ENCODE assay signal across 10 cellular contexts in the genomic region with DNA sequence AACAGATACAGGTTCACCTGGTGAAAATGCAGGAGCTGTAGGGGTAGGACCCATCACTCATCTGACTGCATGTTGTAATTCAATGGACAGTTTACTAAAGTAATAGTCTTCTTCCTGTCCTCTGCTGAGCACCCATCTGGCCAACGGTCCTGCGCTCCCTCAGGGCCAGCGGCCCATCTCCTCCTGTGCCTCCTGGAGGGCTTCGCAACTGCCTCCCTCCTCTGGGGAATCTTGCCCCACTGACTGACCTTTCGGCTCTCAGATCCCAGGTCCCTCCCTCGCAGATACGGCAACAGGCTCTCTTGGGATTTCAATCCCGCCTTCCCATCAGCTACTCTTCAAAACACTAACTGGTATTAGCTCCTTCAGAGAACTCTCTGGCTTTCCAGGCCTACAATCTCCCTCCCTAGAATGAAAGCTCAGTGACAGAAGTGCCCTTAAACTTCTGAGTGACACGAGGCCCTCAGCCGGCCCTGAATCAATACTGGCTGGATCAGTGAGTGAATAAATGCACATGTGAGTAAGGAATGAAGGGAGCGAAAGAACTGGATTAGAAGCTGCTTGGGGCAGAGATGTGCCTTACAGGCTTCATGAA. TPM values are rescaled to one million over a fixed set of nuclear protein-coding genes. Genes with fewer than 3 reads are reported as not detected.
DNase-seq lines count a peak whose midpoint lies in the region; ATAC-seq and TF ChIP-seq lines count a peak whose summit lies in the region.
"Had no signal": no experiment of that assay in that cellular context is flagged by ENCODE, and none has a peak within 500 bp of the region (broad histone marks: within the 10 kb centered on the region; RNA-seq: fewer than 3 reads in every experiment).

No MANE protein-coding gene starts in this region.

- no peaks in the 10 kb centered on the region for H3K27me3 Mint-ChIP-seq in activated CD4-positive, alpha-beta T cell treated with anti-CD3 and anti-CD28 coated beads, Interleukin-2, amount 10 ng/mL, durations not matched to agents 24 days and 14 days
- no peaks in the 10 kb centered on the region for H3K27me3 Mint-ChIP-seq in activated CD4-positive, alpha-beta memory T cell treated with anti-CD3 and anti-CD28 coated beads, Interleukin-2, amount 10 ng/mL, durations not matched to agents 7 days and 5 days

- H3K4me1 ChIP-seq in testis: peaks cover 53% of the 10 kb centered on the region

- peak overlapping the region; percentile 96 for H3K27ac Mint-ChIP-seq in activated CD4-positive, alpha-beta T cell treated with anti-CD3 and anti-CD28 coated beads, Interleukin-2, amount 10 ng/mL, durations not matched to agents 24 days and 14 days
- peak overlapping the region; percentile 11 for H3K27ac Mint-ChIP-seq in activated CD4-positive, alpha-beta memory T cell treated with anti-CD3 and anti-CD28 coated beads, Interleukin-2, amount 10 ng/mL, durations not matched to agents 7 days and 5 days

- no peaks in the 10 kb centered on the region for H3K27me3 ChIP-seq in testis

- intact Hi-C loops in activated CD4-positive, alpha-beta T cell treated with anti-CD3 and anti-CD28 coated beads, Interleukin-2, amount 10 ng/mL, durations not matched to agents 24 days and 14 days (cut with micrococcal nuclease): loop anchor here (5.0 kb wide), 2 partner anchors 93 to 162 kb away; partner anchors contain the start of gene RASD1
- intact Hi-C loops in testis (cut with DNase I; ENCODE audit: low total_unique reads): no loop called here

- CTCF ChIA-PET in activated CD4-positive, alpha-beta memory T cell treated with anti-CD3 and anti-CD28 coated beads, Interleukin-2, amount 10 ng/mL, durations not matched to agents 7 days and 5 days (lab: Charles Lee): interaction anchor here (1.8 to 3.5 kb wide), 4 partner anchors 18 to 94 kb away, joined by 5 to 14 read pairs (median 7); partner anchors contain the start of gene RASD1

- TF ChIP-seq CTCF in testis (IDR thresholded peaks at IDR 0.05): no peak

- no peaks in the 10 kb centered on the region for H3K36me3 ChIP-seq in testis (ENCODE audit: low read depth, missing control alignments)

- 23 to 30% methylated on average over 10 to 11 of the region's 11 CpGs for WGBS in testis, 2 donors

- peak overlapping the region; percentile 70 for H3K4me3 ChIP-seq in iPS-18c (ENCODE audit: insufficient read depth, low read depth, low read length)
- peak overlapping the region; percentile 73 to 87 for H3K4me3 ChIP-seq in testis

- H3K9me3 Mint-ChIP-seq in activated CD4-positive, alpha-beta T cell treated with anti-CD3 and anti-CD28 coated beads, Interleukin-2, amount 10 ng/mL, durations not matched to agents 24 days and 14 days: no peaks in the 10 kb centered on the region
- no peaks in the 10 kb centered on the region for H3K9me3 Mint-ChIP-seq in activated CD4-positive, alpha-beta memory T cell treated with anti-CD3 and anti-CD28 coated beads, Interleukin-2, amount 10 ng/mL, durations not matched to agents 7 days and 5 days

- peaks cover 18% of the 10 kb centered on the region for H3K4me1 Mint-ChIP-seq in activated CD4-positive, alpha-beta T cell treated with anti-CD3 and anti-CD28 coated beads, Interleukin-2, amount 10 ng/mL, durations not matched to agents 24 days and 14 days
- peaks cover 20% of the 10 kb centered on the region for H3K4me1 Mint-ChIP-seq in activated CD4-positive, alpha-beta memory T cell treated with anti-CD3 and anti-CD28 coated beads, Interleukin-2, amount 10 ng/mL, durations not matched to agents 7 days and 5 days

- H3K27ac ChIP-seq in testis: peak overlapping the region; percentile 47 to 80

- no peak for ATAC-seq in GM21526 (IDR thresholded peaks at IDR 0.05; ENCODE audit: low FRiP score, unreplicated experiment)

- TF ChIP-seq POLR2A in testis (IDR thresholded peaks at IDR 0.05): no peak

- peak overlapping the region; percentile 92 for H3K4me3 Mint-ChIP-seq in activated CD4-positive, alpha-beta T cell treated with anti-CD3 and anti-CD28 coated beads, Interleukin-2, amount 10 ng/mL, durations not matched to agents 24 days and 14 days
- H3K4me3 Mint-ChIP-seq in activated CD4-positive, alpha-beta memory T cell treated with anti-CD3 and anti-CD28 coated beads, Interleukin-2, amount 10 ng/mL, durations not matched to agents 7 days and 5 days: peak overlapping the region; percentile 84

- H3K9me3 ChIP-seq in iPS-18c (ENCODE audit: control insufficient read depth, insufficient read depth, low read length) (no peaks in the 10 kb centered on the region), testis (no peaks in the 10 kb centered on the region)

- POLR2A ChIA-PET in activated CD4-positive, alpha-beta memory T cell treated with anti-CD3 and anti-CD28 coated beads, Interleukin-2, amount 10 ng/mL, durations not matched to agents 7 days and 5 days (lab: Charles Lee): interaction anchor here (1.2 to 2.5 kb wide), 3 partner anchors 10 to 93 kb away, joined by 3 to 13 read pairs (median 4); partner anchors contain the start of gene RASD1

- peak; percentile 59 for DNase-seq in activated CD4-positive, alpha-beta T cell treated with anti-CD3 and anti-CD28 coated beads, Interleukin-2, amount 10 ng/mL, durations not matched to agents 24 days and 14 days
- DNase-seq in activated CD4-positive, alpha-beta T cell treated with anti-CD3 and anti-CD28 coated beads for 48 hours: no peak
- no peak for DNase-seq in activated CD4-positive, alpha-beta memory T cell treated with anti-CD3 and anti-CD28 coated beads, Interleukin-2, amount 10 ng/mL, durations not matched to agents 7 days and 5 days
- no peak for DNase-seq in testis
- DNase-seq in NK-92 (lab: John Stamatoyannopoulos, UW; ENCODE audit: unreplicated experiment): no peak
- no peak for DNase-seq in activated CD4-positive, CD25-positive, alpha-beta regulatory T cell treated with anti-CD3 and anti-CD28 coated beads, Interleukin-2, amount 50 U/mL, for 72 hours
- DNase-seq: GF-D8, NCI-H226 had no signal

- peaks cover 4% of the 10 kb centered on the region for H3K36me3 Mint-ChIP-seq in activated CD4-positive, alpha-beta T cell treated with anti-CD3 and anti-CD28 coated beads, Interleukin-2, amount 10 ng/mL, durations not matched to agents 24 days and 14 days (ENCODE audit: low read depth)
- H3K36me3 Mint-ChIP-seq in activated CD4-positive, alpha-beta memory T cell treated with anti-CD3 and anti-CD28 coated beads, Interleukin-2, amount 10 ng/mL, durations not matched to agents 7 days and 5 days (ENCODE audit: low read depth): no peaks in the 10 kb centered on the region

RNA-seq across cellular contexts. Expression of gene PEMT, which starts 1.3 kb away (rescaled TPM):
- 43.6 and 45.5 TPM in 2 replicates for total RNA-seq in activated CD4-positive, alpha-beta T cell treated with anti-CD3 and anti-CD28 coated beads, Interleukin-2, amount 10 ng/mL, durations not matched to agents 24 days and 14 days
- total RNA-seq in activated CD4-positive, alpha-beta memory T cell treated with anti-CD3 and anti-CD28 coated beads, Interleukin-2, amount 10 ng/mL, durations not matched to agents 7 days and 5 days: 10 to 100 TPM; 17.2 to 22.0 TPM
- 100 to 1,000 TPM in 1 of 2 donors, 10 to 100 TPM in 1; 83.1 to 120 TPM for total RNA-seq in testis
- 66.0 TPM for polyA plus RNA-seq in testis (ENCODE audit: insufficient read depth, low read depth, low replicate concordance)
